ENCODE assay signal across 22 cellular contexts in the genomic region with DNA sequence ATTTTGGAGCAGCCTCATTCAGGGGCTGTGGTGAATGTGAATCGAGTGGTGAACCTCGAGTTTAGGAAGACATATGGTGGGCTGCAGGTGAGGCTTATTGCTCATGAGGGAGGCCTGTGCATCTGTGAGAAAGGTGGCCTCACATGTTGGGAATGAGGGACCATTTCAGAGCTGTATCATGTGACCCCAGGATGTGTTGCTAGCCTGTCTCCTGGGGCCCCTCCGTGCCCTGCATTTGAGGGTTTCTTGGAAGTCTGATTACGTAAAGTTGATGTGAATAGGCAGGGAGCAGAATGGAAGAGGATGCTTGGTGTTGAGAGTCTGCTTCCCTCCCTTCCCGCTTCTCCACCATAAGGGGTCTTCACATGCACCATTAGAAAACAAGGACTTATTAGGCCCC.
A peak's percentile ranks its signal among the peaks of the same experiment; 100 is the strongest.
DNase-seq lines count a peak whose midpoint lies in the region; ATAC-seq, FAIRE-seq and TF ChIP-seq lines count a peak whose summit lies in the region.
"Had no signal": no experiment of that assay in that cellular context is flagged by ENCODE, and none has a peak within 500 bp of the region (broad histone marks: within the 10 kb centered on the region; RNA-seq: fewer than 3 reads in every experiment).

No MANE protein-coding gene starts in this region.

- no peaks in the 10 kb centered on the region for H3K36me3 Mint-ChIP-seq in endothelial cell (ENCODE audit: low read depth, unreplicated experiment)

- no peak for TF ChIP-seq CTCF in endothelial cell (IDR thresholded peaks at IDR 0.05; ENCODE audit: unreplicated experiment)

- peaks cover 3% of the 10 kb centered on the region for H3K4me1 Mint-ChIP-seq in endothelial cell (ENCODE audit: unreplicated experiment)
- H3K4me1 Mint-ChIP-seq: CD14-positive monocyte; CD8-positive, alpha-beta memory T cell had no signal

- peak; percentile 13 for FAIRE-seq in urothelium cell line (lab: Jason Lieb, UNC)
- FAIRE-seq: D721Med, GM12878, GM19239 had no signal

- H3K27me3 Mint-ChIP-seq in endothelial cell (ENCODE audit: unreplicated experiment) = peaks cover 2% of the 10 kb centered on the region

- DNase-seq in NCI-H2171 (lab: John Stamatoyannopoulos, UW) (peak; percentile 24), NCI-H2171 treated with DMSO at 0.1 percent for 48 hours (lab: John Stamatoyannopoulos, UW) (no peak), endothelial cell (ENCODE audit: low spot score) (no peak), urothelium cell line (ENCODE audit: low spot score) (no peak), AG20443 (ENCODE audit: low spot score) (no peak)
- DNase-seq: AML-193; BE2C; CD4-positive, alpha-beta T cell; CD8-positive, alpha-beta memory T cell; DMS 273 treated with DMSO at 0.1 percent for 48 hours; DMS79; EL; GDM1; GOT3; H7; HCEC 1CT; HFFc6 had no signal

- no peak overlapping the region for H3K4me3 Mint-ChIP-seq in endothelial cell (ENCODE audit: unreplicated experiment)
- H3K4me3 Mint-ChIP-seq: CD14-positive monocyte; CD4-positive, alpha-beta T cell; CD8-positive, alpha-beta memory T cell; HFFc6 had no signal

- H3K9me3 Mint-ChIP-seq in endothelial cell (ENCODE audit: unreplicated experiment) = no peaks in the 10 kb centered on the region
- H3K9me3 Mint-ChIP-seq: CD14-positive monocyte; CD4-positive, alpha-beta T cell; HFFc6 had no signal

- no peak for ATAC-seq in GM21528 (IDR thresholded peaks at IDR 0.05; ENCODE audit: low FRiP score, unreplicated experiment)
- ATAC-seq: GM12878 had no signal

- H3K27ac Mint-ChIP-seq in endothelial cell (ENCODE audit: unreplicated experiment) = peak overlapping the region; percentile 30
- H3K27ac Mint-ChIP-seq: CD4-positive, alpha-beta T cell; CD8-positive, alpha-beta memory T cell; HFFc6 had no signal
